Comparison of ENCODE assay signal across 8 cellular contexts in the genomic region with DNA sequence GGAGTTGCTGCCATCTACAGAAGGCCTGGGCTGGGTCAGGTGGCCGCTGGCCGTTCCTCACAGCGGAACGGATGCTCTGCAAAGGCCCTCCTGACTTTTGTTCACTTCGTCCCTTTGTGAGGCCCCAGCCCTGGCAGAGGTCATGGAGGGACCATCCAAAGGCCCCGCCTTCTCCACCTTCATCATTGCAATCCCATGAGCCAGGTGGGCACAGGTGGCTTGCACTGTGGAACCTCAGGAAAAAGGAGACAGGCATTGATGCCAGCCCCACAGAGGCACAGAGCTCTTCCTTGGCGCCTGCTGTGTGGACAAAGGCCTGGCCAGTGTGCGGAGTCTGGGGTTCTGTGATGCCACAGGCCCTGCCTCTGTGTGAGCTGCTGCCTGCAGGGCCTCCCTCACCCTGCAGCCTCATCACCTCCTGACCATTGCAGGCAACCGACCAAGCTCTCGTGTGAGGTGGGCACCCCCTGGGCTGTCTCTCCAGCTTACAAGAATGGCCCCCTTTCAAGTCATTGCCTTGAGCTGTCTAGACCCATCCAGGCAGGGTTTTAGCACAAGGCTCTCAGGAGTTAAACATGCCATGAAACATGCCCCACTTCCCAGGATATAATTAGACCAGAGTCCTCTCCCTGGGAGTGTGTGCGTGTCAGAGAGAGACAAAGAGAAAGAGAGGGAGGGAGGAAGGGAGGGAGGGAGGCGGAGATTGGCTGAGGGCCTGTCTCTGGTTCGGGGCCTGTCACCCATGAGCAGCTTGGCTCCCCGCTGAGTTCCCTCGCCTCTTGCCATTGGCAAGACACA. TPM values are rescaled to one million over a fixed set of nuclear protein-coding genes. Genes with fewer than 3 reads are reported as not detected.
DNase-seq lines count a peak whose midpoint lies in the region; ATAC-seq and TF ChIP-seq lines count a peak whose summit lies in the region.

No MANE protein-coding gene starts in this region.

- no peaks in the 10 kb centered on the region for H3K36me3 ChIP-seq in SJCRH30

- peaks cover 44% of the 10 kb centered on the region for H3K4me1 Mint-ChIP-seq in HFFc6 (ENCODE audit: low read depth)

- TF ChIP-seq CTCF in HFFc6 (IDR thresholded peaks at IDR 0.05) (no peak; the same call in 1 of the 2 replicates), fibroblast of villous mesenchyme (IDR thresholded peaks at IDR 0.05; ENCODE audit: insufficient read depth, low read depth, low read length) (no peak), GM13977 (IDR thresholded peaks at IDR 0.05; ENCODE audit: extremely low read depth, insufficient read depth, missing control alignments) (no peak)

- no peaks in the 10 kb centered on the region for H3K9me3 ChIP-seq in SJCRH30 (replicated peaks)

- H3K27me3 ChIP-seq in SJCRH30 = no peaks in the 10 kb centered on the region

- H3K4me1 ChIP-seq in SJCRH30 = no peaks in the 10 kb centered on the region

- H3K4me3 ChIP-seq in SJCRH30 = no peak overlapping the region
- no peak overlapping the region for H3K4me3 ChIP-seq in fibroblast of villous mesenchyme (ENCODE audit: low read depth, low read length)

- peak overlapping the region; percentile 93 for H3K27ac Mint-ChIP-seq in HFFc6

- H3K27me3 Mint-ChIP-seq in HFFc6 (ENCODE audit: insufficient read depth) = peaks cover 2% of the 10 kb centered on the region

- no peaks in the 10 kb centered on the region for H3K9me3 Mint-ChIP-seq in HFFc6

- no peaks in the 10 kb centered on the region for H3K36me3 Mint-ChIP-seq in HFFc6 (ENCODE audit: low read depth)

- in situ Hi-C loops in GM13977 (cut with MboI; ENCODE audit: low pct_unique_long_range_greater_than_20kb, low sequenced_read_pairs, unreplicated experiment) = no loop called here

- H3K4me3 Mint-ChIP-seq in HFFc6 = peak overlapping the region; percentile 80

- no peak for ATAC-seq in GM21723 (IDR thresholded peaks at IDR 0.05; ENCODE audit: unreplicated experiment)

- no peak overlapping the region for H3K27ac ChIP-seq in SJCRH30

- DNase-seq in HFFc6 (peak; percentile 83), SJCRH30 (peak; percentile 26 to 40), fibroblast of villous mesenchyme (ENCODE audit: low read depth) (peak; percentile 91), occipital lobe (lab: John Stamatoyannopoulos, UW) (peak; percentile 85), NOMO-1 treated with dmso at 0.1 percent for 144 hours (lab: John Stamatoyannopoulos, UW; ENCODE audit: unreplicated experiment) (no peak), GM13977 (ENCODE audit: low spot score) (no peak), SW480 (ENCODE audit: low spot score) (no peak)

RNA-seq across cellular contexts. Expression of a gene that starts 19.3 kb away (rescaled TPM):
- 10 to 100 TPM; 27.6 to 52.1 (median 48.3) TPM for total RNA-seq in HFFc6 (2021; fragmentation: NEBNext Ultra II Directional; extraction: Animal tissue kit (Norgen Biotek cat#: 25700))
- total RNA-seq in SJCRH30 (2014; rRNA removed; shearing (Covaris generic)) = 24.5 and 25.7 TPM in 2 replicates
- total RNA-seq in fibroblast of villous mesenchyme (93.1 and 252 TPM in 2 replicates), occipital lobe (46.9 TPM)

Comparison
In these comparisons a context has a peak if more than half of its experiments do, and no peak if none do; other contexts are left out.
1. DNase-seq: peak in HFFc6 (single experiment), SJCRH30 (2 of 2), fibroblast of villous mesenchyme (single experiment) and occipital lobe (single experiment); none in NOMO-1 treated with dmso at 0.1 percent for 144 hours (single experiment), GM13977 (single experiment) and SW480 (single experiment).